Comparison of ENCODE assay signal across 8 cellular contexts in genomic region chr7:144127714-144128334, GRCh38. TPM values are rescaled to one million over a fixed set of nuclear protein-coding genes. Genes with fewer than 3 reads are reported as not detected.
DNase-seq lines count a peak whose midpoint lies in the region; ATAC-seq and TF ChIP-seq lines count a peak whose summit lies in the region.

No MANE protein-coding gene starts in this region.

- H3K79me2 ChIP-seq in parathyroid adenoma = no peaks in the 10 kb centered on the region

- no peaks in the 10 kb centered on the region for H3K4me1 ChIP-seq in SJSA1 (replicated peaks)
- no peaks in the 10 kb centered on the region for H3K4me1 ChIP-seq in gastroesophageal sphincter
- no peaks in the 10 kb centered on the region for H3K4me1 ChIP-seq in parathyroid adenoma
- H3K4me1 ChIP-seq in upper lobe of left lung = no peaks in the 10 kb centered on the region

- H3K9me3 ChIP-seq in SJSA1 (replicated peaks) = no peaks in the 10 kb centered on the region
- H3K9me3 ChIP-seq in gastroesophageal sphincter = no peaks in the 10 kb centered on the region
- H3K9me3 ChIP-seq in parathyroid adenoma (ENCODE audit: control insufficient read depth, low read length) = no peaks in the 10 kb centered on the region
- no peaks in the 10 kb centered on the region for H3K9me3 ChIP-seq in upper lobe of left lung

- TF ChIP-seq POLR2A in gastroesophageal sphincter (IDR thresholded peaks at IDR 0.05) (no peak), upper lobe of left lung (IDR thresholded peaks at IDR 0.05) (no peak)

- TF ChIP-seq EP300 in gastroesophageal sphincter (IDR thresholded peaks at IDR 0.05) (no peak), upper lobe of left lung (IDR thresholded peaks at IDR 0.05) (no peak)

- H2AFZ ChIP-seq in parathyroid adenoma = no peak overlapping the region

- H3K27ac ChIP-seq in SJSA1 = no peak overlapping the region
- no peak overlapping the region for H3K27ac ChIP-seq in gastroesophageal sphincter
- no peak overlapping the region for H3K27ac ChIP-seq in parathyroid adenoma
- no peak overlapping the region for H3K27ac ChIP-seq in upper lobe of left lung

- H3K4me3 ChIP-seq in GM06990 (replicated peaks; ENCODE audit: low read depth, low read length) (no peak overlapping the region), SJSA1 (no peak overlapping the region), gastroesophageal sphincter (no peak overlapping the region), parathyroid adenoma (ENCODE audit: low read depth, low read length) (no peak overlapping the region), upper lobe of left lung (no peak overlapping the region)

- H3K36me3 ChIP-seq in GM06990 (ENCODE audit: control insufficient read depth, insufficient read depth, low read length) = no peaks in the 10 kb centered on the region
- H3K36me3 ChIP-seq in SJSA1 = no peaks in the 10 kb centered on the region
- H3K36me3 ChIP-seq in gastroesophageal sphincter = no peaks in the 10 kb centered on the region
- H3K36me3 ChIP-seq in parathyroid adenoma (ENCODE audit: control insufficient read depth, insufficient read depth, low read length) = no peaks in the 10 kb centered on the region
- no peaks in the 10 kb centered on the region for H3K36me3 ChIP-seq in upper lobe of left lung

- peak; percentile 39 for DNase-seq in GM06990 (ENCODE audit: extremely low read depth, insufficient read length)
- DNase-seq in HCEC 1CT = peak; percentile 64
- peak; percentile 70 for DNase-seq in M059J (ENCODE audit: low read depth)
- peak; percentile 24 to 81 for DNase-seq in SJSA1 (ENCODE audit: low read depth in 1 of 2, low spot score in 2 of 2)
- DNase-seq in activated gamma-delta T cell (lab: John Stamatoyannopoulos, UW) = peak; percentile 11
- DNase-seq in upper lobe of left lung = peak in 1 of 2 donors; percentile 92

- no peaks in the 10 kb centered on the region for H3K27me3 ChIP-seq in GM06990 (replicated peaks; ENCODE audit: control insufficient read depth, insufficient read depth, low read length)
- no peaks in the 10 kb centered on the region for H3K27me3 ChIP-seq in SJSA1 (replicated peaks)
- H3K27me3 ChIP-seq in gastroesophageal sphincter = no peaks in the 10 kb centered on the region
- H3K27me3 ChIP-seq in parathyroid adenoma (ENCODE audit: control insufficient read depth, insufficient read depth, low read length) = no peaks in the 10 kb centered on the region
- H3K27me3 ChIP-seq in upper lobe of left lung = no peaks in the 10 kb centered on the region

- peak; percentile 85 for ATAC-seq in gastroesophageal sphincter
- peak; percentile 90 to 92 for ATAC-seq in upper lobe of left lung (ENCODE audit: low FRiP score in 2 of 2)

- H3K4me2 ChIP-seq in parathyroid adenoma (ENCODE audit: low read length) = no peak overlapping the region

- WGBS in gastroesophageal sphincter (ENCODE audit: low coverage in 1 of 2), 2 donors = 63 to 66% methylated on average over 4 of the region's 6 CpGs
- 35 to 43% methylated on average over 6 of the region's 6 CpGs for WGBS in upper lobe of left lung, 2 donors

- no peak overlapping the region for H3K9ac ChIP-seq in parathyroid adenoma

- TF ChIP-seq CTCF in GM06990 (IDR thresholded peaks at IDR 0.05; ENCODE audit: insufficient read depth, low read length, poor library complexity, severe bottlenecking) = peak; percentile 94
- TF ChIP-seq CTCF in gastroesophageal sphincter (IDR thresholded peaks at IDR 0.05) = peak; percentile 30 to 79 (median 68)
- TF ChIP-seq CTCF in parathyroid adenoma (IDR thresholded peaks at IDR 0.05) = peak; percentile 84
- peak; percentile 60 to 82 (median 78) for TF ChIP-seq CTCF in upper lobe of left lung (IDR thresholded peaks at IDR 0.05)

RNA-seq across cellular contexts. Expression of gene OR2A14, which starts 4.8 kb away (rescaled TPM):
- not detected in 2 replicates for total RNA-seq in M059J (2014; rRNA removed; shearing (Covaris generic))
- total RNA-seq in SJSA1 (2014; rRNA removed; shearing (Covaris generic)) = not detected in 2 replicates
- not detected for total RNA-seq in gastroesophageal sphincter
- not detected for total RNA-seq in upper lobe of left lung

RNA-seq across cellular contexts. Expression of gene OR2A2, which starts 18.4 kb away (rescaled TPM):
- not detected in 2 replicates for total RNA-seq in M059J (2014; rRNA removed; shearing (Covaris generic))
- total RNA-seq in SJSA1 (2014; rRNA removed; shearing (Covaris generic)) = not detected in 2 replicates
- not detected for total RNA-seq in gastroesophageal sphincter
- total RNA-seq in upper lobe of left lung = not detected

RNA-seq across cellular contexts. Expression of gene OR2A12, which starts 41.7 kb away (rescaled TPM):
- not detected in 2 replicates for total RNA-seq in M059J (2014; rRNA removed; shearing (Covaris generic))
- total RNA-seq in SJSA1 (2014; rRNA removed; shearing (Covaris generic)) = not detected in 2 replicates
- not detected for total RNA-seq in gastroesophageal sphincter
- not detected for total RNA-seq in upper lobe of left lung

RNA-seq across cellular contexts. Expression of gene CTAGE4, which starts 55.4 kb away (rescaled TPM):
- total RNA-seq in M059J (2014; rRNA removed; shearing (Covaris generic)) = 2.7 TPM in 1 of 2 replicates, not detected in the other
- not detected in 2 replicates for total RNA-seq in SJSA1 (2014; rRNA removed; shearing (Covaris generic))
- total RNA-seq in gastroesophageal sphincter = 1 to 10 TPM in 2 of 4 donors, under 1 TPM in 1, not detected in 1; 0.27 to 1.7 (median 1.1) TPM
- 10 to 100 TPM in 2 of 6 donors, 1 to 10 TPM in 4; 3.0 to 19.2 (median 7.3) TPM for total RNA-seq in upper lobe of left lung

RNA-seq across cellular contexts. Expression of gene OR2A25, which starts 58.2 kb away (rescaled TPM):
- not detected in 2 replicates for total RNA-seq in M059J (2014; rRNA removed; shearing (Covaris generic))
- not detected in 2 replicates for total RNA-seq in SJSA1 (2014; rRNA removed; shearing (Covaris generic))
- total RNA-seq in gastroesophageal sphincter (not detected), upper lobe of left lung (not detected)
